Comparison of ENCODE assay signal across 23 cellular contexts in genomic region chr15:92062505-92062904, GRCh38.
"Had no signal": no experiment of that assay in that cellular context is flagged by ENCODE, and none has a peak within 500 bp of the region (broad histone marks: within the 10 kb centered on the region; RNA-seq: fewer than 3 reads in every experiment).

No MANE protein-coding gene starts in this region.

- H3K36me3 Mint-ChIP-seq: activated naive CD4-positive, alpha-beta T cell treated with anti-CD3 and anti-CD28 coated beads, Interleukin-2, amount 10 ng/mL, durations not matched to agents 7 days and 5 days had no signal

- H3K4me3 ChIP-seq: breast epithelium, esophagus squamous epithelium, sigmoid colon, spleen, tibial nerve, vagina had no signal

- DNase-seq: activated CD4-positive, alpha-beta memory T cell treated with anti-CD3 and anti-CD28 coated beads, Interleukin-2, amount 10 ng/mL, durations not matched to agents 7 days and 5 days; activated CD4-positive, alpha-beta T cell treated with anti-CD3 and anti-CD28 coated beads for 48 hours; activated CD4-positive, CD25-positive, alpha-beta regulatory T cell; activated effector memory CD4-positive, alpha-beta T cell treated with Interleukin-2 at 50 U/mL for 16 hours; activated naive CD4-positive, alpha-beta T cell treated with anti-CD3 and anti-CD28 coated beads, Interleukin-2, amount 10 ng/mL, durations not matched to agents 7 days and 5 days; activated naive CD8-positive, alpha-beta T cell treated with anti-CD3 and anti-CD28 coated beads, Interleukin-2, amount 50 U/mL, for 24 hours; activated T-cell treated with anti-CD3 and anti-CD28 coated beads, Interleukin-2, amount 50 U/mL, for 24 hours; dermis blood vessel endothelial cell; effector memory CD4-positive, alpha-beta T cell; esophagus squamous epithelium; hippocampal formation; islet precursor cell; mammary epithelial cell; sigmoid colon; spleen; stimulated activated CD8-positive, alpha-beta memory T cell treated with anti-CD3 and anti-CD28 coated beads, Interleukin-4, amount 100 ng/mL, for 48 hours; stimulated activated naive CD4-positive, alpha-beta T cell; T1000 had no signal

- H3K4me3 Mint-ChIP-seq: activated CD4-positive, alpha-beta memory T cell treated with anti-CD3 and anti-CD28 coated beads, Interleukin-2, amount 10 ng/mL, durations not matched to agents 7 days and 5 days; activated naive CD4-positive, alpha-beta T cell treated with anti-CD3 and anti-CD28 coated beads, Interleukin-2, amount 10 ng/mL, durations not matched to agents 7 days and 5 days; activated naive CD8-positive, alpha-beta T cell treated with anti-CD3 and anti-CD28 coated beads, Interleukin-2, amount 50 U/mL, for 24 hours; activated T-cell treated with anti-CD3 and anti-CD28 coated beads, Interleukin-2, amount 50 U/mL, for 24 hours had no signal

- H3K36me3 ChIP-seq: breast epithelium, esophagus squamous epithelium, sigmoid colon, spleen, tibial nerve, vagina had no signal

- H3K4me1 Mint-ChIP-seq: activated CD4-positive, alpha-beta memory T cell treated with anti-CD3 and anti-CD28 coated beads, Interleukin-2, amount 10 ng/mL, durations not matched to agents 7 days and 5 days; activated naive CD4-positive, alpha-beta T cell treated with anti-CD3 and anti-CD28 coated beads, Interleukin-2, amount 10 ng/mL, durations not matched to agents 7 days and 5 days; activated naive CD8-positive, alpha-beta T cell treated with anti-CD3 and anti-CD28 coated beads, Interleukin-2, amount 50 U/mL, for 24 hours had no signal

- H3K27me3 ChIP-seq: breast epithelium, esophagus squamous epithelium, sigmoid colon, spleen, tibial nerve, vagina had no signal

- H3K4me1 ChIP-seq: breast epithelium, sigmoid colon had no signal

- H3K27ac ChIP-seq: breast epithelium, esophagus squamous epithelium, sigmoid colon, spleen, tibial nerve, vagina had no signal

- ATAC-seq: left lobe of liver had no signal

- FAIRE-seq: astrocyte had no signal

- H3K9me3 ChIP-seq: breast epithelium, esophagus squamous epithelium, spleen, tibial nerve, vagina had no signal

- H3K9me3 Mint-ChIP-seq: activated CD4-positive, alpha-beta memory T cell treated with anti-CD3 and anti-CD28 coated beads, Interleukin-2, amount 10 ng/mL, durations not matched to agents 7 days and 5 days; activated naive CD4-positive, alpha-beta T cell treated with anti-CD3 and anti-CD28 coated beads, Interleukin-2, amount 10 ng/mL, durations not matched to agents 7 days and 5 days; activated naive CD8-positive, alpha-beta T cell treated with anti-CD3 and anti-CD28 coated beads, Interleukin-2, amount 50 U/mL, for 24 hours; activated T-cell treated with anti-CD3 and anti-CD28 coated beads, Interleukin-2, amount 50 U/mL, for 24 hours had no signal

- H3K27me3 Mint-ChIP-seq: activated CD4-positive, alpha-beta memory T cell treated with anti-CD3 and anti-CD28 coated beads, Interleukin-2, amount 10 ng/mL, durations not matched to agents 7 days and 5 days; activated naive CD8-positive, alpha-beta T cell treated with anti-CD3 and anti-CD28 coated beads, Interleukin-2, amount 50 U/mL, for 24 hours; activated T-cell treated with anti-CD3 and anti-CD28 coated beads, Interleukin-2, amount 50 U/mL, for 24 hours had no signal
